10 cellular contexts compared by ENCODE assay signal in genomic region chr14:61388976-61389576, GRCh38.
A peak's percentile ranks its signal among the peaks of the same experiment; 100 is the strongest.
DNase-seq lines count a peak whose midpoint lies in the region; ATAC-seq lines count a peak whose summit lies in the region.
"Had no signal": no experiment of that assay in that cellular context is flagged by ENCODE, and none has a peak within 500 bp of the region (broad histone marks: within the 10 kb centered on the region; RNA-seq: fewer than 3 reads in every experiment).

No MANE protein-coding gene starts in this region.

- H3K27me3 Mint-ChIP-seq in activated T-cell treated with anti-CD3 and anti-CD28 coated beads, Interleukin-2, amount 50 U/mL, for 4 hours (ENCODE audit: low read depth): no peaks in the 10 kb centered on the region
- H3K27me3 Mint-ChIP-seq in stimulated activated memory B cell treated with anti-CD40 and anti-IgM and Interleukin-4, amounts not matched to agents 10 μg/mL and 1 μg/mL and 100 μg/mL, for 72 hours: peaks cover 17% of the 10 kb centered on the region

- peak in 1 of 2 donors; percentile 4 for ATAC-seq in activated T-cell treated with anti-CD3 and anti-CD28 coated beads, Interleukin-2, amount 50 U/mL, for 4 hours
- ATAC-seq in stimulated activated memory B cell treated with anti-CD40 and anti-IgM and Interleukin-4, amounts not matched to agents 10 μg/mL and 1 μg/mL and 100 μg/mL, for 72 hours: no peak
- ATAC-seq in left lobe of liver (no peak), HG03135 (IDR thresholded peaks at IDR 0.05; ENCODE audit: unreplicated experiment) (no peak)

- H3K36me3 Mint-ChIP-seq in activated T-cell treated with anti-CD3 and anti-CD28 coated beads, Interleukin-2, amount 50 U/mL, for 4 hours (ENCODE audit: insufficient read depth): peaks cover 22% of the 10 kb centered on the region
- no peaks in the 10 kb centered on the region for H3K36me3 Mint-ChIP-seq in stimulated activated memory B cell treated with anti-CD40 and anti-IgM and Interleukin-4, amounts not matched to agents 10 μg/mL and 1 μg/mL and 100 μg/mL, for 72 hours

- H3K27ac Mint-ChIP-seq in stimulated activated memory B cell treated with anti-CD40 and anti-IgM and Interleukin-4, amounts not matched to agents 10 μg/mL and 1 μg/mL and 100 μg/mL, for 72 hours: peak overlapping the region; percentile 62

- H3K4me1 Mint-ChIP-seq in activated T-cell treated with anti-CD3 and anti-CD28 coated beads, Interleukin-2, amount 50 U/mL, for 4 hours (ENCODE audit: low read depth): peaks cover 29% of the 10 kb centered on the region
- peaks cover 10% of the 10 kb centered on the region for H3K4me1 Mint-ChIP-seq in stimulated activated memory B cell treated with anti-CD40 and anti-IgM and Interleukin-4, amounts not matched to agents 10 μg/mL and 1 μg/mL and 100 μg/mL, for 72 hours

- H3K9me3 Mint-ChIP-seq in activated T-cell treated with anti-CD3 and anti-CD28 coated beads, Interleukin-2, amount 50 U/mL, for 4 hours: no peaks in the 10 kb centered on the region
- no peaks in the 10 kb centered on the region for H3K9me3 Mint-ChIP-seq in stimulated activated memory B cell treated with anti-CD40 and anti-IgM and Interleukin-4, amounts not matched to agents 10 μg/mL and 1 μg/mL and 100 μg/mL, for 72 hours

- no peak overlapping the region for H3K4me3 Mint-ChIP-seq in activated T-cell treated with anti-CD3 and anti-CD28 coated beads, Interleukin-2, amount 50 U/mL, for 4 hours
- no peak overlapping the region for H3K4me3 Mint-ChIP-seq in stimulated activated memory B cell treated with anti-CD40 and anti-IgM and Interleukin-4, amounts not matched to agents 10 μg/mL and 1 μg/mL and 100 μg/mL, for 72 hours

- H3K27ac ChIP-seq in epithelial cell of prostate: peak overlapping the region; percentile 97

- peak; percentile 16 for DNase-seq in activated T-cell treated with anti-CD3 and anti-CD28 coated beads, Interleukin-2, amount 50 U/mL, for 4 hours
- DNase-seq in activated T-cell treated with anti-CD3 and anti-CD28 coated beads for 4 hours (no peak), RPMI7951 (ENCODE audit: low read depth) (peak; percentile 16), epithelial cell of prostate (ENCODE audit: low read depth, low spot score) (peak; percentile 20), left lobe of liver (ENCODE audit: low spot score) (no peak), NCI-H2029 treated with DMSO at 0.1 percent for 48 hours (lab: John Stamatoyannopoulos, UW) (no peak)
- DNase-seq: activated CD4-positive, CD25-positive, alpha-beta regulatory T cell; head of caudate nucleus had no signal

Comparison
In these comparisons a context has a peak if more than half of its experiments do, and no peak if none do; other contexts are left out.
1. DNase-seq: peak in activated T-cell treated with anti-CD3 and anti-CD28 coated beads, Interleukin-2, amount 50 U/mL, for 4 hours (single experiment), RPMI7951 (single experiment) and epithelial cell of prostate (single experiment); none in activated T-cell treated with anti-CD3 and anti-CD28 coated beads for 4 hours (single experiment), left lobe of liver (single experiment) and NCI-H2029 treated with DMSO at 0.1 percent for 48 hours (single experiment).